2 cellular contexts compared by ENCODE assay signal in genomic region chr6:125671323-125671722, GRCh38.
TF ChIP-seq lines count a peak whose summit lies in the region.

No MANE protein-coding gene starts in this region.

TF ChIP-seq in GM23338, 12 proteins besides CTCF, POLR2A, EP300 and RAD21 (continued from another document):
- TF ChIP-seq ZNF462 (CRISPR knock-in tag; IDR thresholded peaks at IDR 0.05) (no peak), STAT1 (IDR thresholded peaks at IDR 0.05; ENCODE audit: unreplicated experiment) (no peak), ETS1 (IDR thresholded peaks at IDR 0.05) (no peak), JUNB (IDR thresholded peaks at IDR 0.05; ENCODE audit: unreplicated experiment) (no peak), EZH2phosphoT487 (IDR thresholded peaks at IDR 0.05; ENCODE audit: unreplicated experiment) (no peak)

TF ChIP-seq in K562, 482 proteins besides CTCF, POLR2A, EP300 and RAD21 (continued from another document):
- TF ChIP-seq FOXA1 (IDR thresholded peaks at IDR 0.05; ENCODE audit: borderline replicate concordance) (no peak), RBM22 (IDR thresholded peaks at IDR 0.05; ENCODE audit: low read depth, low read length, poor library complexity, severe bottlenecking) (no peak), ZNF277 (CRISPR knock-in tag; IDR thresholded peaks at IDR 0.05; ENCODE audit: borderline replicate concordance) (no peak), MAFF (IDR thresholded peaks at IDR 0.05; ENCODE audit: low read length) (0 out of 2 replicates have a peak, but pooled peaks have one; percentile 15), MTA1 (IDR thresholded peaks at IDR 0.05; ENCODE audit: borderline replicate concordance) (no peak), NKRF (IDR thresholded peaks at IDR 0.05; ENCODE audit: borderline replicate concordance) (no peak)
